Comparison of ENCODE assay signal across 16 cellular contexts in genomic region chr7:113083132-113083833, GRCh38. TPM values are rescaled to one million over a fixed set of nuclear protein-coding genes. Genes with fewer than 3 reads are reported as not detected.
DNase-seq lines count a peak whose midpoint lies in the region; ATAC-seq and TF ChIP-seq lines count a peak whose summit lies in the region.
"Had no signal": no experiment of that assay in that cellular context is flagged by ENCODE, and none has a peak within 500 bp of the region (broad histone marks: within the 10 kb centered on the region; RNA-seq: fewer than 3 reads in every experiment).

No MANE protein-coding gene starts in this region.

- TF ChIP-seq CTCF in gastrocnemius medialis (IDR thresholded peaks at IDR 0.05 in 4 of 5, conservative IDR thresholded peaks at IDR 0.05 in 1 of 5) (no peak), GM13976 (IDR thresholded peaks at IDR 0.05; ENCODE audit: borderline replicate concordance, control extremely low read depth, extremely low read depth, insufficient read depth, missing control alignments) (no peak)

- no peaks in the 10 kb centered on the region for H3K9me3 ChIP-seq in gastrocnemius medialis

- H3K27ac Mint-ChIP-seq in stimulated activated effector memory CD8-positive, alpha-beta T cell treated with anti-CD3 and anti-CD28 coated beads, Interleukin-12 subunit alpha, Interleukin-12 subunit beta, amount 100 ng/mL, for 72 hours, result no peak overlapping the region
- H3K27ac Mint-ChIP-seq: activated T-helper 17 cell treated with anti-CD3 and anti-CD28 coated beads, Interleukin-2, amount 50 U/mL, for 72 hours; B cell had no signal

- no peak overlapping the region for H3K27ac ChIP-seq in gastrocnemius medialis

- no peak overlapping the region for H3K4me3 ChIP-seq in gastrocnemius medialis

- ATAC-seq in GM18517 (IDR thresholded peaks at IDR 0.05; ENCODE audit: unreplicated experiment), result peak; percentile 57
- ATAC-seq in GM21526 (IDR thresholded peaks at IDR 0.05; ENCODE audit: low FRiP score, unreplicated experiment), result peak; percentile 44
- peak; percentile 61 for ATAC-seq in HG03354 (IDR thresholded peaks at IDR 0.05; ENCODE audit: poor library complexity, severe bottlenecking, unreplicated experiment)
- no peak for ATAC-seq in stimulated activated effector memory CD8-positive, alpha-beta T cell treated with anti-CD3 and anti-CD28 coated beads, Interleukin-12 subunit alpha, Interleukin-12 subunit beta, amount 100 ng/mL, for 72 hours
- ATAC-seq in gastrocnemius medialis, result no peak
- ATAC-seq: activated T-helper 17 cell treated with anti-CD3 and anti-CD28 coated beads, Interleukin-2, amount 50 U/mL, for 72 hours; sciatic nerve had no signal

- in situ Hi-C loops in gastrocnemius medialis (cut with MboI; ENCODE audit: low sequenced_read_pairs in 4 of 4), result no loop called here
- in situ Hi-C loops in GM13976 (cut with MboI; ENCODE audit: low sequenced_read_pairs, unreplicated experiment), result no loop called here

- no peaks in the 10 kb centered on the region for H3K36me3 ChIP-seq in gastrocnemius medialis

- TF ChIP-seq POLR2A in gastrocnemius medialis (IDR thresholded peaks at IDR 0.05), result no peak

- no peak overlapping the region for H3K4me3 Mint-ChIP-seq in stimulated activated effector memory CD8-positive, alpha-beta T cell treated with anti-CD3 and anti-CD28 coated beads, Interleukin-12 subunit alpha, Interleukin-12 subunit beta, amount 100 ng/mL, for 72 hours
- H3K4me3 Mint-ChIP-seq: activated T-helper 17 cell treated with anti-CD3 and anti-CD28 coated beads, Interleukin-2, amount 50 U/mL, for 72 hours; B cell had no signal

- no peaks in the 10 kb centered on the region for H3K9me3 Mint-ChIP-seq in stimulated activated effector memory CD8-positive, alpha-beta T cell treated with anti-CD3 and anti-CD28 coated beads, Interleukin-12 subunit alpha, Interleukin-12 subunit beta, amount 100 ng/mL, for 72 hours
- H3K9me3 Mint-ChIP-seq: activated T-helper 17 cell treated with anti-CD3 and anti-CD28 coated beads, Interleukin-2, amount 50 U/mL, for 72 hours had no signal

- DNase-seq in fibroblast of peridontal ligament (ENCODE audit: extremely low read depth) (peak; percentile 15), AG08396 (ENCODE audit: low spot score) (no peak), gastrocnemius medialis (no peak), GM13976 (ENCODE audit: low spot score) (no peak)
- no peak for DNase-seq in stimulated activated effector memory CD8-positive, alpha-beta T cell treated with anti-CD3 and anti-CD28 coated beads, Interleukin-12 subunit alpha, Interleukin-12 subunit beta, amount 100 ng/mL, for 72 hours (ENCODE audit: low spot score in 2 of 2)
- DNase-seq: activated CD4-positive, alpha-beta T cell treated with anti-CD3 and anti-CD28 coated beads, Interleukin-2, amount 50 U/mL, for 1 hour; effector memory CD4-positive, alpha-beta T cell; foreskin melanocyte; kidney glomerular epithelial cell; NCI-H2029 treated with DMSO at 0.1 percent for 48 hours had no signal

- intact Hi-C loops in gastrocnemius medialis (cut with DNase I; ENCODE audit: low total_unique reads), result no loop called here

- H3K27me3 ChIP-seq in gastrocnemius medialis, result peaks cover 0 to 9% (median 0%) of the 10 kb centered on the region in 3 donors

- peaks cover 0 to 16% of the 10 kb centered on the region in 2 donors for H3K4me1 ChIP-seq in gastrocnemius medialis

- no peaks in the 10 kb centered on the region for H3K4me1 Mint-ChIP-seq in stimulated activated effector memory CD8-positive, alpha-beta T cell treated with anti-CD3 and anti-CD28 coated beads, Interleukin-12 subunit alpha, Interleukin-12 subunit beta, amount 100 ng/mL, for 72 hours

- no peaks in the 10 kb centered on the region for H3K36me3 Mint-ChIP-seq in stimulated activated effector memory CD8-positive, alpha-beta T cell treated with anti-CD3 and anti-CD28 coated beads, Interleukin-12 subunit alpha, Interleukin-12 subunit beta, amount 100 ng/mL, for 72 hours

RNA-seq across cellular contexts. Expression of gene GPR85, which starts 3.3 kb away (rescaled TPM):
- 1 to 10 TPM in 1 of 4 donors, under 1 TPM in 2, not detected in 1; 0.13 to 3.1 (median 0.82) TPM for total RNA-seq in gastrocnemius medialis
- total RNA-seq: B cell had no signal

RNA-seq across cellular contexts. Expression of gene SMIM30, which starts 35.1 kb away (rescaled TPM):
- total RNA-seq in gastrocnemius medialis, result 10 to 100 TPM; 55.9 to 98.8 (median 73.0) TPM

Comparison
In these comparisons a context has a peak if more than half of its experiments do, and no peak if none do; other contexts are left out.
1. ATAC-seq: peak in GM18517 (single experiment), GM21526 (single experiment) and HG03354 (single experiment); none in stimulated activated effector memory CD8-positive, alpha-beta T cell treated with anti-CD3 and anti-CD28 coated beads, Interleukin-12 subunit alpha, Interleukin-12 subunit beta, amount 100 ng/mL, for 72 hours (single experiment) and gastrocnemius medialis (0 of 2).